ENCODE assay signal across 28 cellular contexts in genomic region chr11:6658647-6659046, GRCh38.
"Had no signal": no experiment of that assay in that cellular context is flagged by ENCODE, and none has a peak within 500 bp of the region (broad histone marks: within the 10 kb centered on the region; RNA-seq: fewer than 3 reads in every experiment).

No MANE protein-coding gene starts in this region.

- H3K27me3 ChIP-seq: ascending aorta, cardiac muscle cell had no signal

- H3K36me3 ChIP-seq: ascending aorta, cardiac muscle cell had no signal

- H3K9me3 ChIP-seq: ascending aorta had no signal

- DNase-seq: activated CD4-positive, alpha-beta memory T cell treated with anti-CD3 and anti-CD28 coated beads, Interleukin-2, amount 10 ng/mL, durations not matched to agents 7 days and 5 days; activated CD4-positive, alpha-beta T cell treated with anti-CD3 and anti-CD28 coated beads for 1 hour; activated CD4-positive, alpha-beta T cell treated with anti-CD3 and anti-CD28 coated beads for 36 hours; activated CD4-positive, alpha-beta T cell treated with anti-CD3 and anti-CD28 coated beads for 48 hours; activated CD4-positive, alpha-beta T cell treated with anti-CD3 and anti-CD28 coated beads, Interleukin-2, amount 10 ng/mL, durations not matched to agents 7 days and 5 days; activated CD4-positive, alpha-beta T cell treated with anti-CD3 and anti-CD28 coated beads, Interleukin-2, amount 50 U/mL, for 48 hours; activated CD4-positive, CD25-positive, alpha-beta regulatory T cell; activated CD8-positive, alpha-beta memory T cell treated with anti-CD3 and anti-CD28 coated beads for 24 hours; activated CD8-positive, alpha-beta memory T cell treated with anti-CD3 and anti-CD28 coated beads, Interleukin-2, amount 10 ng/mL, durations not matched to agents 7 days and 5 days; activated CD8-positive, alpha-beta memory T cell treated with anti-CD3 and anti-CD28 coated beads, Interleukin-2, amount 50 U/mL, for 48 hours; activated CD8-positive, alpha-beta T cell treated with anti-CD3 and anti-CD28 coated beads, Interleukin-2, amount 10 ng/mL, durations not matched to agents 7 days and 5 days; activated effector memory CD4-positive, alpha-beta T cell treated with Interleukin-2 at 50 U/mL for 16 hours; activated gamma-delta T cell; activated naive CD4-positive, alpha-beta T cell treated with anti-CD3 and anti-CD28 coated beads, Interleukin-2, amount 10 ng/mL, durations not matched to agents 7 days and 5 days; activated naive CD4-positive, alpha-beta T cell treated with Interleukin-2 at 50 U/mL for 16 hours; activated naive CD8-positive, alpha-beta T cell treated with anti-CD3 and anti-CD28 coated beads, Interleukin-2, amount 10 ng/mL, durations not matched to agents 7 days and 5 days; activated naive CD8-positive, alpha-beta T cell treated with anti-CD3 and anti-CD28 coated beads, Interleukin-2, amount 50 U/mL, for 24 hours; activated T-cell treated with anti-CD3 and anti-CD28 coated beads, Interleukin-2, amount 50 U/mL, for 24 hours; activated T-cell treated with anti-CD3 and anti-CD28 coated beads, Interleukin-2, amount 50 U/mL, for 48 hours; amygdala; anterior cingulate cortex; caudate nucleus; cerebellar nuclear complex; T-helper 2 cell; T-helper 9 cell had no signal

- H3K27ac ChIP-seq: cardiac muscle cell, VCaP had no signal

- H3K4me3 ChIP-seq: ascending aorta, cardiac muscle cell had no signal
